In the genomic region with DNA sequence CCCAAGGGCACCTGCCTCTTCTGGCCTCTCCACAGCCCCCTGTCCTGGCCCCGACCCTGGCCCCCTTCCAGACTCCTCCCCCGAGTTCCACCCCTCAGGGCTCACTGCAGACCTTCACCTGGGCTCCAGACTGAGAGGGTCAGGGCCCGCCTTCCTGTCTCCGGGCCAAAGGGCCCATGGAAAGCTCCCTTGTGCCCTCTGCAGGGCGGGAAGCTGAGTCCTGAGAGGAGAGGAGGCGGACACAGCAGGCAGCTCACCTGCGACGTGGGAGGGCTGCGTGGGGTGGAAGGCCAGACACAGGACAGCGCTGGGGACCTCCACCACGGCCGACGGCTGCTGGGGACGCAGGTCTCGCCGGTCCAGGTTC, we compare ENCODE assay signal across 1 cellular context.
TF ChIP-seq lines count a peak whose summit lies in the region.

No MANE protein-coding gene starts in this region.

TF ChIP-seq in HepG2, 621 proteins besides CTCF, POLR2A, EP300 and RAD21 (continued from another document):
- TF ChIP-seq, protein P1, sequence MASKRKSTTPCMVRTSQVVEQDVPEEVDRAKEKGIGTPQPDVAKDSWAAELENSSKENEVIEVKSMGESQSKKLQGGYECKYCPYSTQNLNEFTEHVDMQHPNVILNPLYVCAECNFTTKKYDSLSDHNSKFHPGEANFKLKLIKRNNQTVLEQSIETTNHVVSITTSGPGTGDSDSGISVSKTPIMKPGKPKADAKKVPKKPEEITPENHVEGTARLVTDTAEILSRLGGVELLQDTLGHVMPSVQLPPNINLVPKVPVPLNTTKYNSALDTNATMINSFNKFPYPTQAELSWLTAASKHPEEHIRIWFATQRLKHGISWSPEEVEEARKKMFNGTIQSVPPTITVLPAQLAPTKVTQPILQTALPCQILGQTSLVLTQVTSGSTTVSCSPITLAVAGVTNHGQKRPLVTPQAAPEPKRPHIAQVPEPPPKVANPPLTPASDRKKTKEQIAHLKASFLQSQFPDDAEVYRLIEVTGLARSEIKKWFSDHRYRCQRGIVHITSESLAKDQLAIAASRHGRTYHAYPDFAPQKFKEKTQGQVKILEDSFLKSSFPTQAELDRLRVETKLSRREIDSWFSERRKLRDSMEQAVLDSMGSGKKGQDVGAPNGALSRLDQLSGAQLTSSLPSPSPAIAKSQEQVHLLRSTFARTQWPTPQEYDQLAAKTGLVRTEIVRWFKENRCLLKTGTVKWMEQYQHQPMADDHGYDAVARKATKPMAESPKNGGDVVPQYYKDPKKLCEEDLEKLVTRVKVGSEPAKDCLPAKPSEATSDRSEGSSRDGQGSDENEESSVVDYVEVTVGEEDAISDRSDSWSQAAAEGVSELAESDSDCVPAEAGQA (IDR thresholded peaks at IDR 0.05; ENCODE audit: low read depth): no peak
- TF ChIP-seq, protein P1 (CRISPR knock-in tag; IDR thresholded peaks at IDR 0.05; ENCODE audit: borderline replicate concordance): no peak
- TF ChIP-seq ZNF235 (CRISPR knock-in tag; IDR thresholded peaks at IDR 0.05; ENCODE audit: borderline replicate concordance) (no peak), FOXC1 (CRISPR knock-in tag; IDR thresholded peaks at IDR 0.05; ENCODE audit: borderline replicate concordance) (peak; percentile 46; the same call in 1 of the 2 replicates), ZNF367 (CRISPR knock-in tag; IDR thresholded peaks at IDR 0.05; ENCODE audit: borderline replicate concordance) (no peak), NKX3-1 (CRISPR knock-in tag; IDR thresholded peaks at IDR 0.05) (no peak), ZNF230 (CRISPR knock-in tag; IDR thresholded peaks at IDR 0.05) (no peak), SMC3 (IDR thresholded peaks at IDR 0.05; ENCODE audit: low read length) (peak; percentile 9; the same call in 1 of the 2 replicates)
- TF ChIP-seq, protein P2, sequence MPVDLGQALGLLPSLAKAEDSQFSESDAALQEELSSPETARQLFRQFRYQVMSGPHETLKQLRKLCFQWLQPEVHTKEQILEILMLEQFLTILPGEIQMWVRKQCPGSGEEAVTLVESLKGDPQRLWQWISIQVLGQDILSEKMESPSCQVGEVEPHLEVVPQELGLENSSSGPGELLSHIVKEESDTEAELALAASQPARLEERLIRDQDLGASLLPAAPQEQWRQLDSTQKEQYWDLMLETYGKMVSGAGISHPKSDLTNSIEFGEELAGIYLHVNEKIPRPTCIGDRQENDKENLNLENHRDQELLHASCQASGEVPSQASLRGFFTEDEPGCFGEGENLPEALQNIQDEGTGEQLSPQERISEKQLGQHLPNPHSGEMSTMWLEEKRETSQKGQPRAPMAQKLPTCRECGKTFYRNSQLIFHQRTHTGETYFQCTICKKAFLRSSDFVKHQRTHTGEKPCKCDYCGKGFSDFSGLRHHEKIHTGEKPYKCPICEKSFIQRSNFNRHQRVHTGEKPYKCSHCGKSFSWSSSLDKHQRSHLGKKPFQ (CRISPR knock-in tag; IDR thresholded peaks at IDR 0.05; ENCODE audit: insufficient replicate concordance): no peak
- TF ChIP-seq, protein P3, sequence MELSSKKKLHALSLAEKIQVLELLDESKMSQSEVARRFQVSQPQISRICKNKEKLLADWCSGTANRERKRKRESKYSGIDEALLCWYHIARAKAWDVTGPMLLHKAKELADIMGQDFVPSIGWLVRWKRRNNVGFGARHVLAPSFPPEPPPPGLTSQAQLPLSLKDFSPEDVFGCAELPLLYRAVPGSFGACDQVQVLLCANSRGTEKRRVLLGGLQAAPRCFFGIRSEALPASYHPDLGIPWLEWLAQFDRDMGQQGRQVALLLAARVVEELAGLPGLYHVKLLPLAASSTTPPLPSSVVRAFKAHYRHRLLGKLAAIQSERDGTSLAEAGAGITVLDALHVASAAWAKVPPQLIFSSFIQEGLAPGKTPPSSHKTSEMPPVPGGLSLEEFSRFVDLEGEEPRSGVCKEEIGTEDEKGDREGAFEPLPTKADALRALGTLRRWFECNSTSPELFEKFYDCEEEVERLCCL (CRISPR knock-in tag; IDR thresholded peaks at IDR 0.05; ENCODE audit: borderline replicate concordance): no peak
